ENCODE assay signal across 10 cellular contexts in the genomic region with DNA sequence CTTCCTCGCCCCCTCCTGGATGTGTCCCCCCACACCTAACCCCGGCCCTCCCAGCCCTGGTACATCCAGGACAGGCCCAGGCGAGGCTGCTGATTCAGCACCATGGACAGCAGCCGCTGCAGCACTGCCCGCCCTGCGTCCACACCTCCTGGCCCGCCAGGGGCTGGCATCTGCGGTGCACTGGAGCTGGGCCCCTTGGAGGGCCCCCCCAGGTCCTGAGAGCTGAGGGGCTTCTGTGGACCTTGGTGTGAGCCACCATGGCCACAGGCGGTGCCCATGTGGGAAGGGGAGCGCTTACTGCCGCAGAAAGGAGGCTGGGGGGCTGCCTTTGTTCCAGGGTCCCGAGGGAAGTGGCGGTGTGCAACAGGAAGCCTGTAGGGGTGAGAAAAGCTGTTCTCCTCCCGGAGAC. TPM values are rescaled to one million over a fixed set of nuclear protein-coding genes. Genes with fewer than 3 reads are reported as not detected.
DNase-seq lines count a peak whose midpoint lies in the region; ATAC-seq and TF ChIP-seq lines count a peak whose summit lies in the region.
"Had no signal": no experiment of that assay in that cellular context is flagged by ENCODE, and none has a peak within 500 bp of the region (broad histone marks: within the 10 kb centered on the region; RNA-seq: fewer than 3 reads in every experiment).

No MANE protein-coding gene starts in this region.

- H2AFZ ChIP-seq in mesenchymal stem cell (ENCODE audit: low read depth, low read length), result no peak overlapping the region

- 53% methylated on average over 14 of the region's 14 CpGs for WGBS in mesenchymal stem cell
- WGBS in transverse colon (ENCODE audit: low coverage in 1 of 2), 2 donors, result 48% methylated on average over 9 of the region's 14 CpGs; no CpG with 5 or more reads in 1 of the 2 donors

- H3K27me3 ChIP-seq in breast epithelium (peaks cover 0 to 75% of the 10 kb centered on the region in 2 donors), mesenchymal stem cell (ENCODE audit: control insufficient read depth in 1 of 2, insufficient read depth in 1 of 2, low read length in 2 of 2) (peaks cover 0 to 34% of the 10 kb centered on the region in 2 experiments), transverse colon (no peaks in the 10 kb centered on the region)

- H3K14ac ChIP-seq in mesenchymal stem cell (ENCODE audit: low read length in 2 of 2), result no peak overlapping the region

- no peak overlapping the region for H3K23ac ChIP-seq in mesenchymal stem cell (ENCODE audit: low read length in 2 of 2)

- no peak overlapping the region for H2BK12ac ChIP-seq in mesenchymal stem cell (ENCODE audit: low read length in 2 of 2)

- no peak overlapping the region for H2BK15ac ChIP-seq in mesenchymal stem cell (ENCODE audit: low read depth, poor library complexity, severe bottlenecking)

- no peaks in the 10 kb centered on the region for H3K4me1 ChIP-seq in breast epithelium
- peaks cover 9% of the 10 kb centered on the region for H3K4me1 ChIP-seq in mesenchymal stem cell (ENCODE audit: control insufficient read depth, insufficient read depth, low read depth, low read length)
- peaks cover under 1 to 8% (median 4%) of the 10 kb centered on the region in 4 donors for H3K4me1 ChIP-seq in transverse colon

- intact Hi-C loops in breast epithelium (cut with DNase I; ENCODE audit: low total_unique reads) (no loop called here), transverse colon (cut with DNase I; ENCODE audit: low total_unique reads) (no loop called here)

- no peak overlapping the region for H2BK120ac ChIP-seq in mesenchymal stem cell (ENCODE audit: low read depth, low read length)

- H3K9ac ChIP-seq in mesenchymal stem cell (ENCODE audit: low read length), result no peak overlapping the region

- TF ChIP-seq CTCF in breast epithelium (IDR thresholded peaks at IDR 0.05), result no peak
- TF ChIP-seq CTCF in transverse colon (IDR thresholded peaks at IDR 0.05), result no peak

- H3K9me3 ChIP-seq in breast epithelium (no peaks in the 10 kb centered on the region), mesenchymal stem cell (ENCODE audit: control insufficient read depth, low read length) (no peaks in the 10 kb centered on the region), transverse colon (no peaks in the 10 kb centered on the region)

- ATAC-seq in GM18520 (IDR thresholded peaks at IDR 0.05; ENCODE audit: unreplicated experiment), result no peak

- no peak overlapping the region for H3K4me3 ChIP-seq in breast epithelium
- H3K4me3 ChIP-seq in mesenchymal stem cell (ENCODE audit: insufficient read depth in 1 of 2, low read depth in 1 of 2, low read length in 2 of 2), result no peak overlapping the region
- no peak overlapping the region for H3K4me3 ChIP-seq in transverse colon

- no peaks in the 10 kb centered on the region for H3K36me3 ChIP-seq in breast epithelium
- H3K36me3 ChIP-seq in mesenchymal stem cell (ENCODE audit: control insufficient read depth in 1 of 2, insufficient read depth in 2 of 2, low read depth in 1 of 2, low read length in 2 of 2), result peaks cover 0 to 4% of the 10 kb centered on the region in 2 experiments
- no peaks in the 10 kb centered on the region for H3K36me3 ChIP-seq in transverse colon

- H4K91ac ChIP-seq in mesenchymal stem cell (ENCODE audit: low read length), result no peak overlapping the region

- H3K4me2 ChIP-seq in mesenchymal stem cell (ENCODE audit: low read length, poor library complexity, severe bottlenecking), result no peak overlapping the region

- TF ChIP-seq POLR2A in breast epithelium (IDR thresholded peaks at IDR 0.05) (no peak), transverse colon (IDR thresholded peaks at IDR 0.05) (no peak)

- H2AK5ac ChIP-seq in mesenchymal stem cell (ENCODE audit: low read length, severe bottlenecking), result no peak overlapping the region

- DNase-seq in H4 (ENCODE audit: low spot score) (peak; percentile 24), T-helper 9 cell (peak; percentile 50), breast epithelium (ENCODE audit: low spot score in 2 of 2) (peak; percentile 20 to 79), mesenchymal stem cell (peak; percentile 24), transverse colon (peak; percentile 44), occipital lobe (lab: John Stamatoyannopoulos, UW) (no peak), G401 (ENCODE audit: low spot score) (no peak)

- in situ Hi-C loops in transverse colon (cut with MboI; ENCODE audit: low pct_ligation_motif_present in 1 of 4, low pct_unique_long_range_greater_than_20kb in 1 of 4, low sequenced_read_pairs in 3 of 4), result no loop called here
- in situ Hi-C loops in G401 (cut with HindIII; ENCODE audit: low sequenced_read_pairs), result no loop called here

- no peak overlapping the region for H4K8ac ChIP-seq in mesenchymal stem cell (ENCODE audit: low read length)

- H3K27ac ChIP-seq in breast epithelium (no peak overlapping the region), mesenchymal stem cell (ENCODE audit: low read length, poor library complexity, severe bottlenecking) (no peak overlapping the region), transverse colon (no peak overlapping the region)

- no peak overlapping the region for H3K4ac ChIP-seq in mesenchymal stem cell (ENCODE audit: low read depth in 1 of 2, low read length in 2 of 2)

- TF ChIP-seq EP300 in transverse colon (IDR thresholded peaks at IDR 0.05; ENCODE audit: low read depth), result no peak

- H3K79me1 ChIP-seq in mesenchymal stem cell (replicated peaks; ENCODE audit: low read length, poor library complexity, severe bottlenecking), result no peaks in the 10 kb centered on the region

- H3K18ac ChIP-seq in mesenchymal stem cell (ENCODE audit: low read depth in 1 of 2, low read length in 2 of 2), result no peak overlapping the region

- H2BK5ac ChIP-seq in mesenchymal stem cell (ENCODE audit: low read depth, low read length, poor library complexity, severe bottlenecking), result no peak overlapping the region

RNA-seq across cellular contexts. Expression of a gene that starts 35.9 kb away (rescaled TPM):
- total RNA-seq in H4 (2014; rRNA removed; shearing (Covaris generic)), result 1.4 and 2.0 TPM in 2 replicates
- 1 to 10 TPM; 1.6 to 2.5 (median 2.2) TPM for total RNA-seq in breast epithelium
- 1.2 TPM for polyA plus RNA-seq in mesenchymal stem cell (2013, experiment 1 of 2)
- polyA plus RNA-seq in mesenchymal stem cell (2013, experiment 2 of 2), result 1.1 TPM
- 10 to 100 TPM; 17.0 to 63.6 (median 39.5) TPM for total RNA-seq in transverse colon
- 15.4 TPM for total RNA-seq in occipital lobe
- total RNA-seq in G401 (2014; rRNA removed; shearing (Covaris generic)), result 14.8 and 21.8 TPM in 2 replicates
- polyA plus RNA-seq: IgD-negative memory B cell had no signal

RNA-seq across cellular contexts. Expression of a gene that starts 36.3 kb away (rescaled TPM):
- 0.88 and 1.1 TPM in 2 replicates for total RNA-seq in H4 (2014; rRNA removed; shearing (Covaris generic))
- 1 to 10 TPM in 1 of 3 donors, under 1 TPM in 1, not detected in 1; 0.73 to 1.8 TPM for total RNA-seq in breast epithelium
- polyA plus RNA-seq in mesenchymal stem cell (2013, experiment 1 of 2), result not detected
- polyA plus RNA-seq in mesenchymal stem cell (2013, experiment 2 of 2), result not detected
- total RNA-seq in transverse colon, result 10 to 100 TPM in 3 of 4 donors, not detected in 1; 20.9 to 41.0 (median 24.0) TPM
- not detected for total RNA-seq in occipital lobe
- not detected in 2 replicates for total RNA-seq in G401 (2014; rRNA removed; shearing (Covaris generic))
- total RNA-seq: urinary bladder had no signal
- polyA plus RNA-seq: IgD-negative memory B cell had no signal

RNA-seq across cellular contexts. Expression of a gene that starts 41.2 kb away (rescaled TPM):
- 0.17 TPM in 1 of 2 replicates, not detected in the other for total RNA-seq in H4 (2014; rRNA removed; shearing (Covaris generic))
- 100 to 1,000 TPM in 1 of 3 donors, 10 to 100 TPM in 1, 1 to 10 TPM in 1; 5.6 to 195 (median 22.4) TPM for total RNA-seq in breast epithelium
- not detected for polyA plus RNA-seq in mesenchymal stem cell (2013, experiment 1 of 2)
- not detected for polyA plus RNA-seq in mesenchymal stem cell (2013, experiment 2 of 2)
- 10 to 100 TPM; 12.5 to 35.2 (median 24.8) TPM for total RNA-seq in transverse colon
- total RNA-seq in occipital lobe, result not detected
- total RNA-seq in G401 (2014; rRNA removed; shearing (Covaris generic)), result not detected in 2 replicates
- polyA plus RNA-seq: IgD-negative memory B cell had no signal

RNA-seq across cellular contexts. Expression of a gene that starts 51.7 kb away (rescaled TPM):
- total RNA-seq in H4 (2014; rRNA removed; shearing (Covaris generic)), result not detected in 2 replicates
- total RNA-seq in breast epithelium, result 100 to 1,000 TPM in 1 of 3 donors, 10 to 100 TPM in 1, 1 to 10 TPM in 1; 5.9 to 156 (median 19.8) TPM
- polyA plus RNA-seq in mesenchymal stem cell (2013, experiment 1 of 2), result not detected
- polyA plus RNA-seq in mesenchymal stem cell (2013, experiment 2 of 2), result not detected
- 10 to 100 TPM in 3 of 4 donors, 1 to 10 TPM in 1; 9.4 to 33.7 (median 23.8) TPM for total RNA-seq in transverse colon
- total RNA-seq in occipital lobe, result not detected
- not detected in 2 replicates for total RNA-seq in G401 (2014; rRNA removed; shearing (Covaris generic))
- polyA plus RNA-seq: IgD-negative memory B cell had no signal

Comparison
In these comparisons a context has a peak if more than half of its experiments do, and no peak if none do; other contexts are left out.
1. DNase-seq: peak in H4 (single experiment), T-helper 9 cell (single experiment), breast epithelium (2 of 2), mesenchymal stem cell (single experiment) and transverse colon (single experiment); none in occipital lobe (single experiment) and G401 (single experiment).